In the genomic region with DNA sequence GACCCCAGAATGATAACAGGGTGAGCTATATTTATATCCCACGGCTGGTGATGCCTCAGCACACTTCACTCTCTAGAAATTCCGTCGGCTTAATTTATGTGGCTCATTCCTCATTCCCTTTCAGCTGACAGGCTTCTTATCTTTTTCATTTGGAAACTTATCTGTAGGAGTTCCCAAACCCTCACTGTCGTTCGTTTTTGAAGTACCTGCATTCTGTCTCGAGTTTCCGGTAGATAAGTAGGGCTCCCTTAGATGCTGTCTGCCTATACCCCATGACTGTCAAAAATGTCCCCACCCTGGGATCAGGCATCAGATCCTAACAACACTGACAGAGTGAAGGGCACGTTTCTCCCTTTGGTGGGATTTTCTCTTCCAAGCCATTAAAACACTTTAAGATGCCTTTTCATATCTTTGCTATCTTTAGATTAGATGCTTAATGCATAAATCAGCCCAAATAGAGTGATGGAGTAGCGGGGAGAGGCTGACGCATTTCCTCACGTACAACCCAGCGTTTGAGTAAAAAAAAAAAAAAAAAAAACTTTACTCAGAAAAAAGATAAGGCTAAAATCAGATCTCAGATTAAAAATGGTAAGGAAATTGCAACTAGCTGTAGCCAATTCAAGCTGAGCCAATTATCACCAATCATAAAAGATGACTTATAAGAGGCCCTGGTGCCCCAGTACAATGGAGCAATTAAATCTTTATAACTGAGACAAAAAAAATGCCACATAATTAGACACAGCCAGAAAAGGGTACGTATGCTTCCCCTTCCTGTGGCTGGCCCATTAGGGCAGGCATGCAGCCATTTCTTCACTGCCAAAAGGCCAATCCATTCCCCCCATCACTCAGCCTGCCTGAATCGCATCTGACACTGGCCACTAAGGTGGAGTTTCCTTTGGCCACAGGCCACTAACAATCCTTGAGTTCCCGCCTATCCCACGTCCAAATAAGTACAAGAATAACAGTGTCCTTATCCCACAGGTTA, we compare ENCODE assay signal across 2 cellular contexts.
TF ChIP-seq lines count a peak whose summit lies in the region.

No MANE protein-coding gene starts in this region.

TF ChIP-seq in GM12891, 5 proteins besides CTCF, POLR2A, EP300 and RAD21 (continued from another document):
- no peak for TF ChIP-seq SPI1 (IDR thresholded peaks at IDR 0.05; ENCODE audit: low read depth, low read length)
- TF ChIP-seq POU2F2 (IDR thresholded peaks at IDR 0.05; ENCODE audit: low read depth, low read length): no peak

TF ChIP-seq in GM12878, 131 proteins besides CTCF, POLR2A, EP300 and RAD21:
- TF ChIP-seq, protein P1, sequence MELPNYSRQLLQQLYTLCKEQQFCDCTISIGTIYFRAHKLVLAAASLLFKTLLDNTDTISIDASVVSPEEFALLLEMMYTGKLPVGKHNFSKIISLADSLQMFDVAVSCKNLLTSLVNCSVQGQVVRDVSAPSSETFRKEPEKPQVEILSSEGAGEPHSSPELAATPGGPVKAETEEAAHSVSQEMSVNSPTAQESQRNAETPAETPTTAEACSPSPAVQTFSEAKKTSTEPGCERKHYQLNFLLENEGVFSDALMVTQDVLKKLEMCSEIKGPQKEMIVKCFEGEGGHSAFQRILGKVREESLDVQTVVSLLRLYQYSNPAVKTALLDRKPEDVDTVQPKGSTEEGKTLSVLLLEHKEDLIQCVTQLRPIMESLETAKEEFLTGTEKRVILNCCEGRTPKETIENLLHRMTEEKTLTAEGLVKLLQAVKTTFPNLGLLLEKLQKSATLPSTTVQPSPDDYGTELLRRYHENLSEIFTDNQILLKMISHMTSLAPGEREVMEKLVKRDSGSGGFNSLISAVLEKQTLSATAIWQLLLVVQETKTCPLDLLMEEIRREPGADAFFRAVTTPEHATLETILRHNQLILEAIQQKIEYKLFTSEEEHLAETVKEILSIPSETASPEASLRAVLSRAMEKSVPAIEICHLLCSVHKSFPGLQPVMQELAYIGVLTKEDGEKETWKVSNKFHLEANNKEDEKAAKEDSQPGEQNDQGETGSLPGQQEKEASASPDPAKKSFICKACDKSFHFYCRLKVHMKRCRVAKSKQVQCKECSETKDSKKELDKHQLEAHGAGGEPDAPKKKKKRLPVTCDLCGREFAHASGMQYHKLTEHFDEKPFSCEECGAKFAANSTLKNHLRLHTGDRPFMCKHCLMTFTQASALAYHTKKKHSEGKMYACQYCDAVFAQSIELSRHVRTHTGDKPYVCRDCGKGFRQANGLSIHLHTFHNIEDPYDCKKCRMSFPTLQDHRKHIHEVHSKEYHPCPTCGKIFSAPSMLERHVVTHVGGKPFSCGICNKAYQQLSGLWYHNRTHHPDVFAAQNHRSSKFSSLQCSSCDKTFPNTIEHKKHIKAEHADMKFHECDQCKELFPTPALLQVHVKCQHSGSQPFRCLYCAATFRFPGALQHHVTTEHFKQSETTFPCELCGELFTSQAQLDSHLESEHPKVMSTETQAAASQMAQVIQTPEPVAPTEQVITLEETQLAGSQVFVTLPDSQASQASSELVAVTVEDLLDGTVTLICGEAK (IDR thresholded peaks at IDR 0.05; ENCODE audit: borderline replicate concordance): peak; percentile 26; the same call in 1 of the 2 replicates
- TF ChIP-seq, protein P2, sequence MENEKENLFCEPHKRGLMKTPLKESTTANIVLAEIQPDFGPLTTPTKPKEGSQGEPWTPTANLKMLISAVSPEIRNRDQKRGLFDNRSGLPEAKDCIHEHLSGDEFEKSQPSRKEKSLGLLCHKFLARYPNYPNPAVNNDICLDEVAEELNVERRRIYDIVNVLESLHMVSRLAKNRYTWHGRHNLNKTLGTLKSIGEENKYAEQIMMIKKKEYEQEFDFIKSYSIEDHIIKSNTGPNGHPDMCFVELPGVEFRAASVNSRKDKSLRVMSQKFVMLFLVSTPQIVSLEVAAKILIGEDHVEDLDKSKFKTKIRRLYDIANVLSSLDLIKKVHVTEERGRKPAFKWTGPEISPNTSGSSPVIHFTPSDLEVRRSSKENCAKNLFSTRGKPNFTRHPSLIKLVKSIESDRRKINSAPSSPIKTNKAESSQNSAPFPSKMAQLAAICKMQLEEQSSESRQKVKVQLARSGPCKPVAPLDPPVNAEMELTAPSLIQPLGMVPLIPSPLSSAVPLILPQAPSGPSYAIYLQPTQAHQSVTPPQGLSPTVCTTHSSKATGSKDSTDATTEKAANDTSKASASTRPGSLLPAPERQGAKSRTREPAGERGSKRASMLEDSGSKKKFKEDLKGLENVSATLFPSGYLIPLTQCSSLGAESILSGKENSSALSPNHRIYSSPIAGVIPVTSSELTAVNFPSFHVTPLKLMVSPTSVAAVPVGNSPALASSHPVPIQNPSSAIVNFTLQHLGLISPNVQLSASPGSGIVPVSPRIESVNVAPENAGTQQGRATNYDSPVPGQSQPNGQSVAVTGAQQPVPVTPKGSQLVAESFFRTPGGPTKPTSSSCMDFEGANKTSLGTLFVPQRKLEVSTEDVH (IDR thresholded peaks at IDR 0.05; ENCODE audit: low read depth, partially characterized antibody): no peak
